Comparison of ENCODE assay signal across 8 cellular contexts in the genomic region with DNA sequence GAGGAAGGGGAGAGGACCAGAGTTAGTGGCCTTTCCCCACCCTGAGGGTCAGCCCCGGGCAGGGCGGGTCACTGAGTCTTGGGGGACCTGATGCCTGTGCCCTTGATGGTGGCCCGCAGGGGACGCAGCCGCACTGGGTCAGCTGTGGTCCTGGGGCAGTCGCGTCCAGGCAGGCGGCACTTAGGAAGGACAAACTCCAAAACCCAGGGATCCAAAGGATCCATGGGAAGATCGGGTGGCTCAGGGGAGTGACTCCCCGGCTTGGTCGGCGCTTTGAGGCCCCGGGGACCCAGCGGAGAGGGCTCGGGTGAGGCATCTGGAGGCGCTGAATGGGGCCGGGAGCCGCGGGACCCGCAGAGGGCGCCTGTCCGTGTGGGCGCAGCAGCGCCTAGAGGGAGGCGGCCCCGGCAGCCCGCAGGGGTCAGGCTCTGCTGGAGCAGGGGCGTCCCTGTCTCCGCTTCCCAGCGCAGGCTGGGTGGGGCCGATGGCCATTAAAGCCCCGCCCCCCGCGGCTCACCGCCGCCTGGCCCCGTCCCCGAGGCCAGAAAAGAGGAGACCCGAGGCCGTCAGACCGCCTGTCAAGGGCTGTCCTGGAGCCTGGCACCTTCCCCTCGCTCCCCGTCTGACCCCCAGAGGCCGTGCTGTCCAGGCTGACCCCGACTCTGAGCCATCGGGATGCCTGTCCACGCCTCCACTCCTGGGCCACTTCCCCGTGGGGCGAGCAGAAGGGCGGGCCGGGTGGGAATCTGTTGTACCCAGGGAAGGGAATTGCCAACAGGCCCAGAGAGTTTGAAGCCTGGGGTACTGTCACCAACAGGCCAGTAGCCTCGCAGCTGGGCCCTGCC. TPM values are rescaled to one million over a fixed set of nuclear protein-coding genes. Genes with fewer than 3 reads are reported as not detected.
DNase-seq lines count a peak whose midpoint lies in the region; ATAC-seq lines count a peak whose summit lies in the region.

No MANE protein-coding gene starts in this region.

- ATAC-seq in activated naive CD8-positive, alpha-beta T cell treated with anti-CD3 and anti-CD28 coated beads, Interleukin-2, amount 10 ng/mL, durations not matched to agents 7 days and 5 days (ENCODE audit: low read depth), result peak; percentile 80
- ATAC-seq in GM21786 (IDR thresholded peaks at IDR 0.05; ENCODE audit: unreplicated experiment), result no peak

- no peaks in the 10 kb centered on the region for H3K36me3 Mint-ChIP-seq in activated naive CD8-positive, alpha-beta T cell treated with anti-CD3 and anti-CD28 coated beads, Interleukin-2, amount 10 ng/mL, durations not matched to agents 7 days and 5 days

- POLR2A ChIA-PET in activated naive CD8-positive, alpha-beta T cell treated with anti-CD3 and anti-CD28 coated beads, Interleukin-2, amount 10 ng/mL, durations not matched to agents 7 days and 5 days (lab: Charles Lee), result no interaction called here

- no peaks in the 10 kb centered on the region for H3K9me3 Mint-ChIP-seq in activated naive CD8-positive, alpha-beta T cell treated with anti-CD3 and anti-CD28 coated beads, Interleukin-2, amount 10 ng/mL, durations not matched to agents 7 days and 5 days

- no peak overlapping the region for H3K27ac Mint-ChIP-seq in activated naive CD8-positive, alpha-beta T cell treated with anti-CD3 and anti-CD28 coated beads, Interleukin-2, amount 10 ng/mL, durations not matched to agents 7 days and 5 days

- no peaks in the 10 kb centered on the region for H3K27me3 ChIP-seq in skeletal muscle satellite cell (ENCODE audit: control insufficient read depth, insufficient read depth, low read length)

- no peaks in the 10 kb centered on the region for H3K36me3 ChIP-seq in skeletal muscle satellite cell (ENCODE audit: insufficient read depth, low read length)

- H3K9me3 ChIP-seq in skeletal muscle satellite cell (replicated peaks; ENCODE audit: low read length), result no peaks in the 10 kb centered on the region

- H3K4me3 ChIP-seq in iPS-11a (ENCODE audit: low read depth, low read length) (peak overlapping the region; percentile 33), skeletal muscle satellite cell (ENCODE audit: low read length) (peak overlapping the region; percentile 56)

- H3K4me2 ChIP-seq in skeletal muscle satellite cell (ENCODE audit: low read length), result peak overlapping the region; percentile 59

- H3K4me1 Mint-ChIP-seq in activated naive CD8-positive, alpha-beta T cell treated with anti-CD3 and anti-CD28 coated beads, Interleukin-2, amount 10 ng/mL, durations not matched to agents 7 days and 5 days, result peaks cover 1% of the 10 kb centered on the region

- H3K4me1 ChIP-seq in skeletal muscle satellite cell (ENCODE audit: control insufficient read depth, insufficient read depth, low read length), result peaks cover 36% of the 10 kb centered on the region

- H3K9ac ChIP-seq in skeletal muscle satellite cell (ENCODE audit: low read depth, low read length), result peak overlapping the region; percentile 58

- H3K4me3 Mint-ChIP-seq in activated naive CD8-positive, alpha-beta T cell treated with anti-CD3 and anti-CD28 coated beads, Interleukin-2, amount 10 ng/mL, durations not matched to agents 7 days and 5 days, result peak overlapping the region; percentile 25

- DNase-seq in activated gamma-delta T cell (lab: John Stamatoyannopoulos, UW), result peak; percentile 14
- no peak for DNase-seq in activated gamma-delta T cell treated with Interleukin-2 at 50 U/mL for 16 hours
- DNase-seq in activated naive CD8-positive, alpha-beta T cell treated with anti-CD3 and anti-CD28 coated beads, Interleukin-2, amount 10 ng/mL, durations not matched to agents 7 days and 5 days, result peak; percentile 57
- DNase-seq in NCI-H748 treated with DMSO at 0.1 percent for 48 hours (lab: John Stamatoyannopoulos, UW), result no peak
- DNase-seq in NCI-H2029 (lab: John Stamatoyannopoulos, UW), result no peak

- H3K27me3 Mint-ChIP-seq in activated naive CD8-positive, alpha-beta T cell treated with anti-CD3 and anti-CD28 coated beads, Interleukin-2, amount 10 ng/mL, durations not matched to agents 7 days and 5 days, result peaks cover 21% of the 10 kb centered on the region

RNA-seq across cellular contexts. Expression of a gene that starts 17.4 kb away (rescaled TPM):
- not detected for total RNA-seq in activated naive CD8-positive, alpha-beta T cell treated with anti-CD3 and anti-CD28 coated beads, Interleukin-2, amount 10 ng/mL, durations not matched to agents 7 days and 5 days
- 7.1 and 11.1 TPM in 2 replicates for total RNA-seq in skeletal muscle satellite cell (2012; rRNA removed)

RNA-seq across cellular contexts. Expression of a gene that starts 18.8 kb away (rescaled TPM):
- total RNA-seq in activated naive CD8-positive, alpha-beta T cell treated with anti-CD3 and anti-CD28 coated beads, Interleukin-2, amount 10 ng/mL, durations not matched to agents 7 days and 5 days, result 10 to 100 TPM; 46.3 to 50.8 TPM
- total RNA-seq in skeletal muscle satellite cell (2012; rRNA removed), result 28.8 and 33.2 TPM in 2 replicates

RNA-seq across cellular contexts. Expression of a gene that starts 27.8 kb away (rescaled TPM):
- total RNA-seq in activated naive CD8-positive, alpha-beta T cell treated with anti-CD3 and anti-CD28 coated beads, Interleukin-2, amount 10 ng/mL, durations not matched to agents 7 days and 5 days, result 10 to 100 TPM; 31.5 to 34.2 TPM
- 44.4 and 46.1 TPM in 2 replicates for total RNA-seq in skeletal muscle satellite cell (2012; rRNA removed)

RNA-seq across cellular contexts. Expression of a gene that starts 40.0 kb away (rescaled TPM):
- 1 to 10 TPM in 1 of 2 experiments, under 1 TPM in 1; 0.94 to 1.1 TPM for total RNA-seq in activated naive CD8-positive, alpha-beta T cell treated with anti-CD3 and anti-CD28 coated beads, Interleukin-2, amount 10 ng/mL, durations not matched to agents 7 days and 5 days
- total RNA-seq in skeletal muscle satellite cell (2012; rRNA removed), result 2.8 and 4.4 TPM in 2 replicates

RNA-seq across cellular contexts. Expression of a gene that starts 52.6 kb away (rescaled TPM):
- 10 to 100 TPM; 84.0 to 85.7 TPM for total RNA-seq in activated naive CD8-positive, alpha-beta T cell treated with anti-CD3 and anti-CD28 coated beads, Interleukin-2, amount 10 ng/mL, durations not matched to agents 7 days and 5 days
- total RNA-seq in skeletal muscle satellite cell (2012; rRNA removed), result 10.0 and 14.4 TPM in 2 replicates

Comparison
In these comparisons a context has a peak if more than half of its experiments do, and no peak if none do; other contexts are left out.
1. DNase-seq: peak in activated gamma-delta T cell (single experiment) and activated naive CD8-positive, alpha-beta T cell treated with anti-CD3 and anti-CD28 coated beads, Interleukin-2, amount 10 ng/mL, durations not matched to agents 7 days and 5 days (single experiment); none in activated gamma-delta T cell treated with Interleukin-2 at 50 U/mL for 16 hours (single experiment), NCI-H748 treated with DMSO at 0.1 percent for 48 hours (single experiment) and NCI-H2029 (single experiment).